ENCODE assay signal across 13 cellular contexts in the genomic region with DNA sequence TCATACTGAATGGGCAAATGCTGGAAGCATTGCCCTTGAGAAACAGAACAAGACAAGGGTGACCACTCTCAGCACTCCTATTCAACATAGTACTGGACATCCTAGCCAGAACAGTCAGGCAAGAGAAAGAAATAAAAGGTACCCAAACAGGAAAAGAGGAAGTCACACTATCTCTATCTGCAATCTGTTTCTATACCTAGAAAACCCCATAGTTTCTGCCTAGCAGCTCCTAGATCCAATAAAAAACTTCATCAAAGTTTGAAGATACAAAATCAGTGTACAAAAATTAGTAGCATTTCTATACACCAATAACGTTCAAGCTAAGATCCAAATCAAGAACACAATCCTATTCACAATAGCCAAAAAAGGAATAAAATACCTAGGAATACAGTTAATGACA. TPM values are rescaled to one million over a fixed set of nuclear protein-coding genes. Genes with fewer than 3 reads are reported as not detected.
A peak's percentile ranks its signal among the peaks of the same experiment; 100 is the strongest.
DNase-seq lines count a peak whose midpoint lies in the region; ATAC-seq, FAIRE-seq and TF ChIP-seq lines count a peak whose summit lies in the region.
"Not testable (repeated sequence)": the region's sequence is repeated elsewhere in the genome, so short reads cannot be mapped to it uniquely, and the experiment has no call there.
"Had no signal": no experiment of that assay in that cellular context is flagged by ENCODE, and none has a peak within 500 bp of the region (broad histone marks: within the 10 kb centered on the region; RNA-seq: fewer than 3 reads in every experiment).

No MANE protein-coding gene starts in this region.

- not testable (repeated sequence) for H3K36me3 ChIP-seq in PC-3 (ENCODE audit: low read depth, low read length)

- H3K4me3 Mint-ChIP-seq in CD4-positive, alpha-beta T cell; WTC11; activated naive CD4-positive, alpha-beta T cell treated with anti-CD3 and anti-CD28 coated beads, Interleukin-2, amount 50 U/mL, for 24 hours; memory B cell: not testable (repeated sequence)

- not testable (repeated sequence) for H3F3A ChIP-seq in PC-3 (ENCODE audit: low read length, unreplicated experiment)

- peak overlapping the region; percentile 30 for H3K27ac Mint-ChIP-seq in CD4-positive, alpha-beta T cell
- H3K27ac Mint-ChIP-seq in WTC11: peak overlapping the region; percentile 13; the same call in 1 of the 2 replicates
- H3K27ac Mint-ChIP-seq in activated naive CD4-positive, alpha-beta T cell treated with anti-CD3 and anti-CD28 coated beads, Interleukin-2, amount 50 U/mL, for 24 hours: peak overlapping the region; percentile 62
- H3K27ac Mint-ChIP-seq in memory B cell: not testable (repeated sequence)

- intact Hi-C loops in CD4-positive, alpha-beta T cell (cut with DNase I, micrococcal nuclease); PC-3 (cut with micrococcal nuclease): not testable (repeated sequence)

- not testable (repeated sequence) for H3K27ac ChIP-seq in CD4-positive, alpha-beta T cell (ENCODE audit: low read depth, low read length); PC-3 (ENCODE audit: low read length)

- TF ChIP-seq POLR2A in GM18505 (IDR thresholded peaks at IDR 0.05; ENCODE audit: borderline replicate concordance, extremely low read depth, insufficient read depth, insufficient read length): not testable (repeated sequence)

- H3K4me2 ChIP-seq in PC-3 (ENCODE audit: low read length): not testable (repeated sequence)

- not testable (repeated sequence) for H3K79me2 ChIP-seq in PC-3 (ENCODE audit: low read length)

- not testable (repeated sequence) for TF ChIP-seq CTCF in CD4-positive, alpha-beta T cell (IDR thresholded peaks at IDR 0.05); PC-3 (conservative IDR thresholded peaks at IDR 0.05; ENCODE audit: low read depth, low read length); WTC11 (IDR thresholded peaks at IDR 0.05)

- H3K36me3 Mint-ChIP-seq in CD4-positive, alpha-beta T cell (ENCODE audit: low read depth); WTC11; activated naive CD4-positive, alpha-beta T cell treated with anti-CD3 and anti-CD28 coated beads, Interleukin-2, amount 50 U/mL, for 24 hours; memory B cell: not testable (repeated sequence)

- H2AFZ ChIP-seq in PC-3 (ENCODE audit: low read length): not testable (repeated sequence)

- H3K4me1 Mint-ChIP-seq in CD4-positive, alpha-beta T cell (ENCODE audit: low read depth): peaks cover 33% of the 10 kb centered on the region
- peaks cover 38% of the 10 kb centered on the region for H3K4me1 Mint-ChIP-seq in WTC11
- peaks cover 57% of the 10 kb centered on the region for H3K4me1 Mint-ChIP-seq in activated naive CD4-positive, alpha-beta T cell treated with anti-CD3 and anti-CD28 coated beads, Interleukin-2, amount 50 U/mL, for 24 hours
- H3K4me1 Mint-ChIP-seq in memory B cell: not testable (repeated sequence)

- CTCF ChIA-PET in CD4-positive, alpha-beta T cell (lab: Charles Lee); PC-3 (lab: Charles Lee); WTC11 (lab: Charles Lee): not testable (repeated sequence)

- FAIRE-seq in GM19239 (lab: Jason Lieb, UNC): peak; percentile 21

- H3K27me3 Mint-ChIP-seq in CD4-positive, alpha-beta T cell; WTC11 (ENCODE audit: low read depth); activated naive CD4-positive, alpha-beta T cell treated with anti-CD3 and anti-CD28 coated beads, Interleukin-2, amount 50 U/mL, for 24 hours; memory B cell: not testable (repeated sequence)

- not testable (repeated sequence) for H3K9me2 ChIP-seq in PC-3 (replicated peaks; ENCODE audit: low read length)

- POLR2A ChIA-PET in CD4-positive, alpha-beta T cell (lab: Charles Lee); PC-3 (lab: Charles Lee; ENCODE audit: unreplicated experiment); WTC11 (lab: Charles Lee): not testable (repeated sequence)

- ATAC-seq in CD4-positive, alpha-beta T cell (ENCODE audit: poor library complexity); WTC11: not testable (repeated sequence)
- ATAC-seq in GM18505 (IDR thresholded peaks at IDR 0.05; ENCODE audit: unreplicated experiment) (peak; percentile 76), PC-3 (peak; percentile 16; the same call in 1 of the 2 replicates), memory B cell (ENCODE audit: low read depth) (peak; percentile 47)

- not testable (repeated sequence) for H3K27me3 ChIP-seq in CD4-positive, alpha-beta T cell (ENCODE audit: control insufficient read depth, insufficient read depth, low read length); PC-3 (ENCODE audit: low read length)

- in situ Hi-C loops in KBM-7 (cut with MboI; ENCODE audit: low pct_unique_long_range_greater_than_20kb, low sequenced_read_pairs): not testable (repeated sequence)

- DNase-seq in CD4-positive, alpha-beta T cell; GM19239 (ENCODE audit: insufficient read length, low spot score); PC-3; WTC11 (ENCODE audit: low spot score); memory B cell (ENCODE audit: low spot score in 2 of 2): not testable (repeated sequence)
- DNase-seq in KBM-7: peak; percentile 56

- not testable (repeated sequence) for H4K20me1 ChIP-seq in PC-3 (ENCODE audit: low read length)

- H3K9me3 Mint-ChIP-seq in CD4-positive, alpha-beta T cell; WTC11; activated naive CD4-positive, alpha-beta T cell treated with anti-CD3 and anti-CD28 coated beads, Interleukin-2, amount 50 U/mL, for 24 hours; memory B cell: not testable (repeated sequence)

- not testable (repeated sequence) for H3K9me3 ChIP-seq in CD4-positive, alpha-beta T cell (ENCODE audit: control insufficient read depth, low read length); PC-3 (ENCODE audit: low read length)

- H3K9ac ChIP-seq in PC-3 (ENCODE audit: low read length): not testable (repeated sequence)

- H3K4me1 ChIP-seq in PC-3 (ENCODE audit: insufficient read depth, low read length): not testable (repeated sequence)

- H3K4me3 ChIP-seq in PC-3 (ENCODE audit: low read length): not testable (repeated sequence)

- not testable (repeated sequence) for BruUV-seq in PC-3 (replicated peaks; lab: Mats Ljungman, UMichigan)

RNA-seq across cellular contexts. Expression of a gene that starts 29.8 kb away (rescaled TPM):
- 10 to 100 TPM; 33.7 to 36.9 TPM for total RNA-seq in CD4-positive, alpha-beta T cell
- total RNA-seq in PC-3 (2014; rRNA removed) (5.9 and 10.1 TPM in 2 replicates), WTC11 (2021) (13.1 to 15.1 TPM (median 13.2 TPM) in 3 replicates)

RNA-seq across cellular contexts. Expression of a gene that starts 54.2 kb away (rescaled TPM):
- total RNA-seq in CD4-positive, alpha-beta T cell: under 1 TPM in 1 of 2 experiments, not detected in 1; 0.53 TPM
- total RNA-seq in PC-3 (2014; rRNA removed) (not detected in 2 replicates), WTC11 (2021) (not detected in 3 replicates)
- total RNA-seq: H4, HT1080, LHCN-M2, MCF 10A, SK-MEL-5 had no signal
